Comparison of ENCODE assay signal across 36 cellular contexts in the genomic region with DNA sequence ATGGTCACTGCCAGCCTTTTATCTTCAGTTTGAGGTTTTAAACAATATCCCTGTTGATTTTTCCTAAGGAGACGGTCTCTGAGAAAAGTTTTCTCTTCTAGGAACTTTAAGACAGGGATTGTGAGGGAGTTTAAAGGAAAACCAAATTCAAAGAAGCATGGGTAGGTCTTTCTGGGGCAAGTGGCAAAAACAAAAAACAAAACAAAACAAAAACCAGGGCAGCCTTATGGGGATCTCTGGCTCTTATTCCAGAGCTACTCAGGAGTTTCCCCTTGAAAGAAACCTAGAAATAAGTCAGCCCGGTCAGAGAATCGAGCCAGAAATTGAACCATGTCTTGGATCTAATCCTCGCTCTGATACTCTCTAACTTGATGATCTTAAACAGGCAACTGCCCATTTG.
"Had no signal": no experiment of that assay in that cellular context is flagged by ENCODE, and none has a peak within 500 bp of the region (broad histone marks: within the 10 kb centered on the region; RNA-seq: fewer than 3 reads in every experiment).

No MANE protein-coding gene starts in this region.

- H3K9me3 ChIP-seq: MG63 had no signal

- DNase-seq: Kasumi-1, MG63, MM.1S, MV-4-11, NCI-H1048, NCI-H1092, NCI-H1092 treated with DMSO at 0.1 percent for 48 hours, NCI-H1105, NCI-H1105 treated with DMSO at 0.1 percent for 48 hours, NCI-H1417, NCI-H1417 treated with DMSO at 0.1 percent for 48 hours, NCI-H1436, NCI-H1436 treated with DMSO at 0.1 percent for 48 hours, NCI-H146, NCI-H1694, NCI-H1694 treated with DMSO at 0.1 percent for 48 hours, NCI-H187, NCI-H187 treated with DMSO at 0.1 percent for 48 hours, NCI-H1930, NCI-H2029, NCI-H2029 treated with DMSO at 0.1 percent for 48 hours, NCI-H2081, NCI-H2081 treated with DMSO at 0.1 percent for 48 hours, NCI-H2107, NCI-H2171, NCI-H2171 treated with DMSO at 0.1 percent for 48 hours, NCI-H2227 treated with DMSO at 0.1 percent for 48 hours, NCI-H226, NCI-H345, NCI-H446, NCI-H446 treated with DMSO at 0.1 percent for 48 hours, NCI-H510A, NCI-H510A treated with DMSO at 0.1 percent for 48 hours, NCI-H524, NCI-H524 treated with DMSO at 0.1 percent for 48 hours, NCI-H526 had no signal

- H3K4me3 ChIP-seq: MG63 had no signal

- H3K36me3 ChIP-seq: MG63 had no signal
